ENCODE assay signal across 21 cellular contexts in the genomic region with DNA sequence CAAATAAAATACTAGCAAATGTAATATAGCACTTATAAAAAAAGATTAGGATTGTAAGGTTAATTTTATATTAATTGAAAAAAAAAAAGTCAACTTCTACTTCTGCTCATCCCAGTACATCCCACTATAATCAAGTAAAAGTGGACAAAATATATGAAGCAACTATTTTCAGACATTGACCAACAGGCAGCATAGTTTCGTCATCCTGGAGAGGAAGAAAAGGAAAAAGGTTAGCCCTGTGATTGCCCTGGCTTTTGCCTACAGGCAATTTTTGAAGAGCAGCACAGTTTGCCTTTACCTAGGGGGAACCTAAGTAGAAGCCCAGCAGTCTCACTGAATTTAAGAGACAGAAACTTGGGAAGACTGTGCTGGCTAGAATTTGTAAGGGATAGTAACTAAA. TPM values are rescaled to one million over a fixed set of nuclear protein-coding genes. Genes with fewer than 3 reads are reported as not detected.
"Had no signal": no experiment of that assay in that cellular context is flagged by ENCODE, and none has a peak within 500 bp of the region (broad histone marks: within the 10 kb centered on the region; RNA-seq: fewer than 3 reads in every experiment).

No MANE protein-coding gene starts in this region.

- H3K36me3 ChIP-seq: left ventricle myocardium inferior, stomach, thoracic aorta, uterus had no signal

- H3K27ac Mint-ChIP-seq: activated T-helper 2 cell treated with anti-CD3 and anti-CD28 coated beads, Interferon-gamma antibody, Interleukin-2, Interleukin-4, amounts not matched to agents 10 μg/mL and 5 μg/mL and 100 μg/mL, durations not matched to agents 14 hours and 24 hours and 36 hours; brain; endodermal cell; nephron progenitor cell had no signal

- DNase-seq: activated CD4-positive, alpha-beta T cell treated with anti-CD3 and anti-CD28 coated beads, Interleukin-2, amount 50 U/mL, for 1 hour; activated naive CD4-positive, alpha-beta T cell treated with anti-CD3 and anti-CD28 coated beads, Interleukin-2, amount 50 U/mL, for 16 hours; amygdala; cerebellar nuclear complex; dermis blood vessel endothelial cell; endodermal cell; erythroblast; left ventricle myocardium inferior; mesendoderm; nephron progenitor cell; stimulated activated CD4-positive, alpha-beta T cell treated with anti-CD3 and anti-CD28 coated beads, Interleukin-4, amount 100 ng/mL, for 24 hours; stomach; T-helper 2 cell; uterus had no signal

- H3K4me1 Mint-ChIP-seq: endodermal cell, nephron progenitor cell had no signal

- H3K27ac ChIP-seq: left ventricle myocardium inferior, stomach, thoracic aorta, uterus had no signal

- H3K4me3 ChIP-seq: left ventricle myocardium inferior, stomach, thoracic aorta, uterus had no signal

- H3K4me3 Mint-ChIP-seq: brain, endodermal cell, nephron progenitor cell had no signal

- H3K27me3 ChIP-seq: stomach, uterus had no signal

- H3K9me3 ChIP-seq: left ventricle myocardium inferior, stomach, thoracic aorta, uterus had no signal

- FAIRE-seq: islet of Langerhans had no signal

- H3K9me3 Mint-ChIP-seq: activated T-helper 2 cell treated with anti-CD3 and anti-CD28 coated beads, Interferon-gamma antibody, Interleukin-2, Interleukin-4, amounts not matched to agents 10 μg/mL and 5 μg/mL and 100 μg/mL, durations not matched to agents 14 hours and 24 hours and 36 hours; endodermal cell had no signal

RNA-seq across cellular contexts. Expression of a gene that starts 52.2 kb away (rescaled TPM):
- total RNA-seq: activated CD8-positive, alpha-beta memory T cell treated with anti-CD3 and anti-CD28 coated beads for 36 hours; activated T-helper 2 cell treated with anti-CD3 and anti-CD28 coated beads, Interferon-gamma antibody, Interleukin-2, Interleukin-4, amounts not matched to agents 10 μg/mL and 5 μg/mL and 100 μg/mL, durations not matched to agents 14 hours and 24 hours and 36 hours; dermis blood vessel endothelial cell; osteoblast; pulmonary artery endothelial cell had no signal
